Comparison of ENCODE assay signal across 22 cellular contexts in the genomic region with DNA sequence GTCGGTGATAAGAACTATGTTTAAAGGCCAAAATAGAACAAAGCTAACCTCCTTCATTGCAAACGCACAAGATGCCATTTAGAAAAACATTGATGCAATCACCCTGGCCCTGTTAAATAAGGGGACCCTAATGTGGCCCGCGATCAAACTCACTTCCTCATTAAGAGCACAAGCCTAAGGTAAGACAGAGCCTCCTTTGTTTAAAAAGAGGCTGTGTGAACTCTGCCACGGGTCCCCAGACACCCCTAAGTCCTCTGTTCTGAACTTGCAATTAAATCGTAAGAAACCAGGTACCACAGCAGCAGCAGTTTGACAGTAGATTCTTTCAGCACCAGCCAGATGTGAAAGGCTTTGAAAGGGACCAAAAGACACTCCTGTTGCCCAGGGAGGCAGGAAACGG.
DNase-seq lines count a peak whose midpoint lies in the region; ATAC-seq and TF ChIP-seq lines count a peak whose summit lies in the region.
"Had no signal": no experiment of that assay in that cellular context is flagged by ENCODE, and none has a peak within 500 bp of the region (broad histone marks: within the 10 kb centered on the region; RNA-seq: fewer than 3 reads in every experiment).

No MANE protein-coding gene starts in this region.

- H3K79me2 ChIP-seq in neural cell (replicated peaks; ENCODE audit: insufficient read depth, low read length) = no peaks in the 10 kb centered on the region

- no peak for TF ChIP-seq RAD21 in neural cell (conservative IDR thresholded peaks at IDR 0.05)

- in situ Hi-C loops in SK-MEL-5 (cut with HindIII; ENCODE audit: low pct_unique_long_range_greater_than_20kb, low sequenced_read_pairs) = no loop called here

- TF ChIP-seq CTCF in neural cell (IDR thresholded peaks at IDR 0.05; ENCODE audit: poor library complexity, severe bottlenecking) = no peak

- ATAC-seq in GM21367 (IDR thresholded peaks at IDR 0.05; ENCODE audit: unreplicated experiment) = no peak
- ATAC-seq in GM18502 (IDR thresholded peaks at IDR 0.05; ENCODE audit: poor library complexity, unreplicated experiment) = no peak
- ATAC-seq: Right ventricle myocardium inferior had no signal

- DNase-seq in NCI-H2227 (lab: John Stamatoyannopoulos, UW; ENCODE audit: unreplicated experiment) (peak; percentile 1), NCI-H2227 treated with DMSO at 0.1 percent for 48 hours (lab: John Stamatoyannopoulos, UW) (no peak), SK-MEL-5 (ENCODE audit: low read depth, low spot score) (peak; percentile 67), globus pallidus (ENCODE audit: low spot score) (no peak), SW 1271 (lab: John Stamatoyannopoulos, UW) (no peak)
- DNase-seq: AML-193, DMS79 treated with DMSO at 0.1 percent for 48 hours, GOT3, HFFc6, IMR-90, Kasumi-1, NCI-H1092 treated with DMSO at 0.1 percent for 48 hours, NCI-H146, NCI-H2029 treated with DMSO at 0.1 percent for 48 hours, NCI-H2171, NCI-H446 treated with DMSO at 0.1 percent for 48 hours had no signal

- H2AFZ ChIP-seq in neural cell (ENCODE audit: low read depth, low read length) = no peak overlapping the region

- TF ChIP-seq EP300 in neural cell (conservative IDR thresholded peaks at IDR 0.05; ENCODE audit: poor library complexity, severe bottlenecking) = no peak

- no peaks in the 10 kb centered on the region for H3K9me3 ChIP-seq in neural cell (ENCODE audit: low read length)

- no peak overlapping the region for H3K4me3 ChIP-seq in neural cell (ENCODE audit: low read length)

- H3F3A ChIP-seq in neural cell (ENCODE audit: insufficient read depth, low read length, poor library complexity, severe bottlenecking) = peaks cover 3% of the 10 kb centered on the region

- no peaks in the 10 kb centered on the region for H3K9me2 ChIP-seq in neural cell (ENCODE audit: insufficient read depth, low read length)

- no peaks in the 10 kb centered on the region for H4K20me1 ChIP-seq in neural cell (ENCODE audit: insufficient read depth)

- H3K9ac ChIP-seq in neural cell (ENCODE audit: low read length) = no peak overlapping the region

- H3K27me3 ChIP-seq in neural cell (ENCODE audit: insufficient read depth, low read depth, low read length) = no peaks in the 10 kb centered on the region

- no peak overlapping the region for H3K4me2 ChIP-seq in neural cell (ENCODE audit: low read length)

- peak overlapping the region; percentile 20 for H3K27ac ChIP-seq in neural cell (ENCODE audit: low read length)
- H3K27ac ChIP-seq: 22Rv1, C4-2B had no signal

- no peaks in the 10 kb centered on the region for H3K36me3 ChIP-seq in neural cell (ENCODE audit: insufficient read depth, low read length)

TF ChIP-seq in neural cell, 6 proteins besides CTCF, POLR2A, EP300 and RAD21:
- TF ChIP-seq MXI1 (conservative IDR thresholded peaks at IDR 0.05; ENCODE audit: poor library complexity, severe bottlenecking) (no peak), SMC3 (conservative IDR thresholded peaks at IDR 0.05; ENCODE audit: poor library complexity) (no peak), TAF1 (IDR thresholded peaks at IDR 0.05; ENCODE audit: low read depth) (no peak), POLR2AphosphoS5 (IDR thresholded peaks at IDR 0.05) (no peak), EZH2 (IDR thresholded peaks at IDR 0.05; ENCODE audit: borderline replicate concordance, insufficient read depth, low read length, poor library complexity, severe bottlenecking) (no peak)
- TF ChIP-seq, protein P1, sequence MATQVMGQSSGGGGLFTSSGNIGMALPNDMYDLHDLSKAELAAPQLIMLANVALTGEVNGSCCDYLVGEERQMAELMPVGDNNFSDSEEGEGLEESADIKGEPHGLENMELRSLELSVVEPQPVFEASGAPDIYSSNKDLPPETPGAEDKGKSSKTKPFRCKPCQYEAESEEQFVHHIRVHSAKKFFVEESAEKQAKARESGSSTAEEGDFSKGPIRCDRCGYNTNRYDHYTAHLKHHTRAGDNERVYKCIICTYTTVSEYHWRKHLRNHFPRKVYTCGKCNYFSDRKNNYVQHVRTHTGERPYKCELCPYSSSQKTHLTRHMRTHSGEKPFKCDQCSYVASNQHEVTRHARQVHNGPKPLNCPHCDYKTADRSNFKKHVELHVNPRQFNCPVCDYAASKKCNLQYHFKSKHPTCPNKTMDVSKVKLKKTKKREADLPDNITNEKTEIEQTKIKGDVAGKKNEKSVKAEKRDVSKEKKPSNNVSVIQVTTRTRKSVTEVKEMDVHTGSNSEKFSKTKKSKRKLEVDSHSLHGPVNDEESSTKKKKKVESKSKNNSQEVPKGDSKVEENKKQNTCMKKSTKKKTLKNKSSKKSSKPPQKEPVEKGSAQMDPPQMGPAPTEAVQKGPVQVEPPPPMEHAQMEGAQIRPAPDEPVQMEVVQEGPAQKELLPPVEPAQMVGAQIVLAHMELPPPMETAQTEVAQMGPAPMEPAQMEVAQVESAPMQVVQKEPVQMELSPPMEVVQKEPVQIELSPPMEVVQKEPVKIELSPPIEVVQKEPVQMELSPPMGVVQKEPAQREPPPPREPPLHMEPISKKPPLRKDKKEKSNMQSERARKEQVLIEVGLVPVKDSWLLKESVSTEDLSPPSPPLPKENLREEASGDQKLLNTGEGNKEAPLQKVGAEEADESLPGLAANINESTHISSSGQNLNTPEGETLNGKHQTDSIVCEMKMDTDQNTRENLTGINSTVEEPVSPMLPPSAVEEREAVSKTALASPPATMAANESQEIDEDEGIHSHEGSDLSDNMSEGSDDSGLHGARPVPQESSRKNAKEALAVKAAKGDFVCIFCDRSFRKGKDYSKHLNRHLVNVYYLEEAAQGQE (IDR thresholded peaks at IDR 0.05; ENCODE audit: borderline replicate concordance) = no peak

Comparison
In these comparisons a context has a peak if more than half of its experiments do, and no peak if none do; other contexts are left out.
1. DNase-seq: peak in NCI-H2227 (single experiment) and SK-MEL-5 (single experiment); none in NCI-H2227 treated with DMSO at 0.1 percent for 48 hours (single experiment), globus pallidus (single experiment) and SW 1271 (0 of 2).